Comparison of ENCODE assay signal across 15 cellular contexts in genomic region chr3:43755511-43756200, GRCh38.
A peak's percentile ranks its signal among the peaks of the same experiment; 100 is the strongest.
DNase-seq lines count a peak whose midpoint lies in the region; ATAC-seq lines count a peak whose summit lies in the region.
"Had no signal": no experiment of that assay in that cellular context is flagged by ENCODE, and none has a peak within 500 bp of the region (broad histone marks: within the 10 kb centered on the region; RNA-seq: fewer than 3 reads in every experiment).

No MANE protein-coding gene starts in this region.

- no peaks in the 10 kb centered on the region for H3K9me3 Mint-ChIP-seq in activated T-cell treated with anti-CD3 and anti-CD28 coated beads, Interleukin-2, amount 50 U/mL, for 72 hours
- no peaks in the 10 kb centered on the region for H3K9me3 Mint-ChIP-seq in T-cell
- H3K9me3 Mint-ChIP-seq in activated naive CD8-positive, alpha-beta T cell treated with anti-CD3 and anti-CD28 coated beads for 36 hours, result peaks cover 3% of the 10 kb centered on the region
- no peaks in the 10 kb centered on the region for H3K9me3 Mint-ChIP-seq in stimulated activated effector memory CD8-positive, alpha-beta T cell treated with anti-CD3 and anti-CD28 coated beads, Interleukin-12 subunit alpha, Interleukin-12 subunit beta, amount 100 ng/mL, for 72 hours

- CTCF ChIA-PET in T-cell (lab: Charles Lee), result interaction anchor here (0.5 to 1.0 kb wide), 2 partner anchors 13 to 51 kb away, joined by 3 to 4 read pairs; no protein-coding TSS in a partner anchor

- POLR2A ChIA-PET in T-cell (lab: Charles Lee), result interaction anchor here in 1 of 2 donors (0.6 kb wide), 1 partner anchor 14 kb away, joined by 3 read pairs; no protein-coding TSS in a partner anchor

- no peaks in the 10 kb centered on the region for H3K36me3 Mint-ChIP-seq in activated T-cell treated with anti-CD3 and anti-CD28 coated beads, Interleukin-2, amount 50 U/mL, for 72 hours (ENCODE audit: insufficient read depth in 2 of 2)
- no peaks in the 10 kb centered on the region for H3K36me3 Mint-ChIP-seq in T-cell
- H3K36me3 Mint-ChIP-seq in activated naive CD8-positive, alpha-beta T cell treated with anti-CD3 and anti-CD28 coated beads for 36 hours, result peaks cover 4% of the 10 kb centered on the region
- no peaks in the 10 kb centered on the region for H3K36me3 Mint-ChIP-seq in stimulated activated effector memory CD8-positive, alpha-beta T cell treated with anti-CD3 and anti-CD28 coated beads, Interleukin-12 subunit alpha, Interleukin-12 subunit beta, amount 100 ng/mL, for 72 hours

- H3K27me3 Mint-ChIP-seq in activated T-cell treated with anti-CD3 and anti-CD28 coated beads, Interleukin-2, amount 50 U/mL, for 72 hours (ENCODE audit: low read depth), result no peaks in the 10 kb centered on the region
- peaks cover 0 to 2% of the 10 kb centered on the region in 2 donors for H3K27me3 Mint-ChIP-seq in T-cell
- no peaks in the 10 kb centered on the region for H3K27me3 Mint-ChIP-seq in activated naive CD8-positive, alpha-beta T cell treated with anti-CD3 and anti-CD28 coated beads for 36 hours

- peak; percentile 85 to 87 for ATAC-seq in activated T-cell treated with anti-CD3 and anti-CD28 coated beads, Interleukin-2, amount 50 U/mL, for 72 hours (replicated peaks in 1 of 2)
- ATAC-seq in T-cell (replicated peaks in 1 of 4) (peak; percentile 95 to 100 (median 98)), HG02885 (IDR thresholded peaks at IDR 0.05; ENCODE audit: poor library complexity, unreplicated experiment) (no peak), HG02759 (IDR thresholded peaks at IDR 0.05; ENCODE audit: unreplicated experiment) (no peak), GM21786 (IDR thresholded peaks at IDR 0.05; ENCODE audit: unreplicated experiment) (no peak)
- peak; percentile 36 for ATAC-seq in stimulated activated effector memory CD8-positive, alpha-beta T cell treated with anti-CD3 and anti-CD28 coated beads, Interleukin-12 subunit alpha, Interleukin-12 subunit beta, amount 100 ng/mL, for 72 hours
- ATAC-seq: left lobe of liver, right cardiac atrium had no signal

- H3K4me3 Mint-ChIP-seq in activated T-cell treated with anti-CD3 and anti-CD28 coated beads, Interleukin-2, amount 50 U/mL, for 72 hours, result peak overlapping the region; percentile 5 to 34
- H3K4me3 Mint-ChIP-seq in T-cell, result peak overlapping the region; percentile 49 to 68 (median 63)
- no peak overlapping the region for H3K4me3 Mint-ChIP-seq in activated naive CD8-positive, alpha-beta T cell treated with anti-CD3 and anti-CD28 coated beads for 36 hours
- H3K4me3 Mint-ChIP-seq in stimulated activated effector memory CD8-positive, alpha-beta T cell treated with anti-CD3 and anti-CD28 coated beads, Interleukin-12 subunit alpha, Interleukin-12 subunit beta, amount 100 ng/mL, for 72 hours, result no peak overlapping the region

- H3K27ac Mint-ChIP-seq in activated T-cell treated with anti-CD3 and anti-CD28 coated beads, Interleukin-2, amount 50 U/mL, for 72 hours, result peak overlapping the region; percentile 32
- H3K27ac Mint-ChIP-seq in T-cell, result peak overlapping the region; percentile 96 to 97
- H3K27ac Mint-ChIP-seq in activated naive CD8-positive, alpha-beta T cell treated with anti-CD3 and anti-CD28 coated beads for 36 hours, result peak overlapping the region; percentile 67
- H3K27ac Mint-ChIP-seq in stimulated activated effector memory CD8-positive, alpha-beta T cell treated with anti-CD3 and anti-CD28 coated beads, Interleukin-12 subunit alpha, Interleukin-12 subunit beta, amount 100 ng/mL, for 72 hours, result peak overlapping the region; percentile 20

- H3K4me1 Mint-ChIP-seq in activated T-cell treated with anti-CD3 and anti-CD28 coated beads, Interleukin-2, amount 50 U/mL, for 72 hours (ENCODE audit: low read depth), result peaks cover 45% of the 10 kb centered on the region
- H3K4me1 Mint-ChIP-seq in T-cell, result peaks cover 50 to 56% (median 54%) of the 10 kb centered on the region in 3 donors
- H3K4me1 Mint-ChIP-seq in activated naive CD8-positive, alpha-beta T cell treated with anti-CD3 and anti-CD28 coated beads for 36 hours, result peaks cover 30% of the 10 kb centered on the region
- peaks cover 12% of the 10 kb centered on the region for H3K4me1 Mint-ChIP-seq in stimulated activated effector memory CD8-positive, alpha-beta T cell treated with anti-CD3 and anti-CD28 coated beads, Interleukin-12 subunit alpha, Interleukin-12 subunit beta, amount 100 ng/mL, for 72 hours

- DNase-seq in activated T-cell treated with anti-CD3 and anti-CD28 coated beads, Interleukin-2, amount 50 U/mL, for 72 hours, result peak; percentile 13 to 28
- DNase-seq in activated T-cell treated with anti-CD3 and anti-CD28 coated beads for 4 hours, result no peak
- peak in 23 of 34 experiments; percentile 10 to 54 (median 30) for DNase-seq in T-cell
- peak; percentile 9 for DNase-seq in activated naive CD8-positive, alpha-beta T cell treated with anti-CD3 and anti-CD28 coated beads for 36 hours
- DNase-seq in stimulated activated effector memory CD8-positive, alpha-beta T cell treated with anti-CD3 and anti-CD28 coated beads, Interleukin-12 subunit alpha, Interleukin-12 subunit beta, amount 100 ng/mL, for 72 hours (ENCODE audit: low spot score in 2 of 2), result no peak
- DNase-seq: aorta, NCI-H2029 treated with DMSO at 0.1 percent for 48 hours, NCI-H510A treated with DMSO at 0.1 percent for 48 hours, nucleus accumbens, right cardiac atrium, Right ventricle myocardium superior had no signal

Comparison
In these comparisons a context has a peak if more than half of its experiments do, and no peak if none do; other contexts are left out.
1. DNase-seq: peak in activated T-cell treated with anti-CD3 and anti-CD28 coated beads, Interleukin-2, amount 50 U/mL, for 72 hours (2 of 2), T-cell (23 of 34) and activated naive CD8-positive, alpha-beta T cell treated with anti-CD3 and anti-CD28 coated beads for 36 hours (single experiment); none in activated T-cell treated with anti-CD3 and anti-CD28 coated beads for 4 hours (single experiment) and stimulated activated effector memory CD8-positive, alpha-beta T cell treated with anti-CD3 and anti-CD28 coated beads, Interleukin-12 subunit alpha, Interleukin-12 subunit beta, amount 100 ng/mL, for 72 hours (0 of 2).
2. ATAC-seq: peak in activated T-cell treated with anti-CD3 and anti-CD28 coated beads, Interleukin-2, amount 50 U/mL, for 72 hours (2 of 2), T-cell (4 of 4) and stimulated activated effector memory CD8-positive, alpha-beta T cell treated with anti-CD3 and anti-CD28 coated beads, Interleukin-12 subunit alpha, Interleukin-12 subunit beta, amount 100 ng/mL, for 72 hours (single experiment); none in HG02885 (single experiment), HG02759 (single experiment) and GM21786 (single experiment).
3. H3K27ac Mint-ChIP-seq: peak in every context shown above with its lines; median percentile 96 in T-cell; 67 in activated naive CD8-positive, alpha-beta T cell treated with anti-CD3 and anti-CD28 coated beads for 36 hours; 32 in activated T-cell treated with anti-CD3 and anti-CD28 coated beads, Interleukin-2, amount 50 U/mL, for 72 hours; 20 in stimulated activated effector memory CD8-positive, alpha-beta T cell treated with anti-CD3 and anti-CD28 coated beads, Interleukin-12 subunit alpha, Interleukin-12 subunit beta, amount 100 ng/mL, for 72 hours.
4. H3K4me3 Mint-ChIP-seq: peak in activated T-cell treated with anti-CD3 and anti-CD28 coated beads, Interleukin-2, amount 50 U/mL, for 72 hours (2 of 2) and T-cell (3 of 3); none in activated naive CD8-positive, alpha-beta T cell treated with anti-CD3 and anti-CD28 coated beads for 36 hours (single experiment) and stimulated activated effector memory CD8-positive, alpha-beta T cell treated with anti-CD3 and anti-CD28 coated beads, Interleukin-12 subunit alpha, Interleukin-12 subunit beta, amount 100 ng/mL, for 72 hours (single experiment).